11 cellular contexts compared by ENCODE assay signal in genomic region chr13:41613984-41614581, GRCh38.
DNase-seq lines count a peak whose midpoint lies in the region; ATAC-seq and TF ChIP-seq lines count a peak whose summit lies in the region.
"Had no signal": no experiment of that assay in that cellular context is flagged by ENCODE, and none has a peak within 500 bp of the region (broad histone marks: within the 10 kb centered on the region; RNA-seq: fewer than 3 reads in every experiment).

No MANE protein-coding gene starts in this region.

- no peaks in the 10 kb centered on the region for H3K9me3 ChIP-seq in Caco-2

- no peaks in the 10 kb centered on the region for H3K9me3 Mint-ChIP-seq in Caco-2 (ENCODE audit: unreplicated experiment)
- H3K9me3 Mint-ChIP-seq in activated T-helper 17 cell treated with anti-CD3 and anti-CD28 coated beads, Interleukin-2, amount 50 U/mL, for 72 hours, result no peaks in the 10 kb centered on the region
- H3K9me3 Mint-ChIP-seq: CD4-positive, alpha-beta T cell had no signal

- H3K27me3 ChIP-seq in Caco-2 (replicated peaks; ENCODE audit: control insufficient read depth, insufficient read depth, low read length) (no peaks in the 10 kb centered on the region), brain microvascular endothelial cell (replicated peaks) (no peaks in the 10 kb centered on the region)

- POLR2A ChIA-PET in Caco-2 (lab: Charles Lee), result interaction anchor here (0.8 to 2.2 kb wide), 8 partner anchors 9 to 157 kb away, joined by 3 to 22 read pairs (median 3); partner anchors contain the start of gene RGCC

- H3K4me1 Mint-ChIP-seq in Caco-2 (ENCODE audit: low read depth, unreplicated experiment), result peaks cover 53% of the 10 kb centered on the region
- H3K4me1 Mint-ChIP-seq in activated T-helper 17 cell treated with anti-CD3 and anti-CD28 coated beads, Interleukin-2, amount 50 U/mL, for 72 hours, result no peaks in the 10 kb centered on the region

- no peak for TF ChIP-seq CTCF in Caco-2 (IDR thresholded peaks at IDR 0.05; ENCODE audit: insufficient read depth in 1 of 2, low read depth in 1 of 2, low read length in 1 of 2, severe bottlenecking in 1 of 2, unreplicated experiment in 1 of 2)
- TF ChIP-seq CTCF in brain microvascular endothelial cell (IDR thresholded peaks at IDR 0.05; ENCODE audit: low read depth, low read length, missing control alignments), result no peak

- H3K4me1 ChIP-seq in Caco-2, result peaks cover 70% of the 10 kb centered on the region

- H3K36me3 Mint-ChIP-seq in Caco-2 (ENCODE audit: insufficient read depth, unreplicated experiment), result peaks cover 31% of the 10 kb centered on the region
- peaks cover 54% of the 10 kb centered on the region for H3K36me3 Mint-ChIP-seq in activated T-helper 17 cell treated with anti-CD3 and anti-CD28 coated beads, Interleukin-2, amount 50 U/mL, for 72 hours (ENCODE audit: low read depth)

- H3K4me3 Mint-ChIP-seq in Caco-2 (ENCODE audit: unreplicated experiment), result peak overlapping the region; percentile 47
- H3K4me3 Mint-ChIP-seq in activated T-helper 17 cell treated with anti-CD3 and anti-CD28 coated beads, Interleukin-2, amount 50 U/mL, for 72 hours, result no peak overlapping the region
- H3K4me3 Mint-ChIP-seq: CD4-positive, alpha-beta T cell; T-cell had no signal

- intact Hi-C loops in Caco-2 (cut with micrococcal nuclease; ENCODE audit: unreplicated experiment) (loop anchor here (1.0 to 5.0 kb wide), 6 partner anchors 8 to 202 kb away; no protein-coding TSS in a partner anchor), left cardiac atrium (cut with DNase I) (no loop called here)

- CTCF ChIA-PET in Caco-2 (lab: Charles Lee), result interaction anchor here (0.6 to 1.3 kb wide), 5 partner anchors 9 to 478 kb away, joined by 3 to 6 read pairs (median 3); no protein-coding TSS in a partner anchor

- peak overlapping the region; percentile 84 for H3K27ac Mint-ChIP-seq in Caco-2 (ENCODE audit: unreplicated experiment)
- no peak overlapping the region for H3K27ac Mint-ChIP-seq in activated T-helper 17 cell treated with anti-CD3 and anti-CD28 coated beads, Interleukin-2, amount 50 U/mL, for 72 hours
- H3K27ac Mint-ChIP-seq: CD4-positive, alpha-beta T cell; T-cell had no signal

- H3K36me3 ChIP-seq in Caco-2 (ENCODE audit: control insufficient read depth, insufficient read depth, low read length) (peaks cover 5% of the 10 kb centered on the region; the same call in 1 of the 2 replicates), brain microvascular endothelial cell (replicated peaks) (no peaks in the 10 kb centered on the region)

- H3K27me3 Mint-ChIP-seq in Caco-2 (ENCODE audit: insufficient read depth, unreplicated experiment), result no peaks in the 10 kb centered on the region
- H3K27me3 Mint-ChIP-seq in activated T-helper 17 cell treated with anti-CD3 and anti-CD28 coated beads, Interleukin-2, amount 50 U/mL, for 72 hours, result no peaks in the 10 kb centered on the region
- H3K27me3 Mint-ChIP-seq: CD4-positive, alpha-beta T cell; T-cell had no signal

- no peak overlapping the region for H3K4me3 ChIP-seq in Caco-2 (ENCODE audit: low read depth, low read length)
- no peak overlapping the region for H3K4me3 ChIP-seq in brain microvascular endothelial cell (ENCODE audit: low read depth, low read length)

- ATAC-seq in left cardiac atrium, result peak; percentile 85 to 97
- no peak for ATAC-seq in activated T-helper 17 cell treated with anti-CD3 and anti-CD28 coated beads, Interleukin-2, amount 50 U/mL, for 72 hours (replicated peaks)
- no peak for ATAC-seq in HG03469 (IDR thresholded peaks at IDR 0.05; ENCODE audit: unreplicated experiment)
- ATAC-seq: T-cell had no signal

- BruUV-seq in Caco-2 (replicated peaks; lab: Mats Ljungman, UMichigan), result TSS peak; percentile 84

- DNase-seq in Caco-2 (peak; percentile 78 to 79), brain microvascular endothelial cell (peak; percentile 82), left cardiac atrium (peak; percentile 62), pulmonary artery endothelial cell (ENCODE audit: low read depth, low spot score) (peak; percentile 97), kidney glomerular epithelial cell (lab: John Stamatoyannopoulos, UW) (no peak), NCI-H187 (lab: John Stamatoyannopoulos, UW) (no peak)
- DNase-seq: CD4-positive, alpha-beta T cell; stimulated activated CD4-positive, alpha-beta T cell treated with anti-CD3 and anti-CD28 coated beads, Interleukin-4, amount 100 ng/mL, for 24 hours; T-cell had no signal

- in situ Hi-C loops in brain microvascular endothelial cell (cut with HindIII; ENCODE audit: low pct_ligation_motif_present, low sequenced_read_pairs), result no loop called here

- H3K27ac ChIP-seq in brain microvascular endothelial cell, result peak overlapping the region; percentile 71

Comparison
In these comparisons a context has a peak if more than half of its experiments do, and no peak if none do; other contexts are left out.
1. DNase-seq: peak in Caco-2 (2 of 2), brain microvascular endothelial cell (single experiment), left cardiac atrium (single experiment) and pulmonary artery endothelial cell (single experiment); none in kidney glomerular epithelial cell (single experiment) and NCI-H187 (0 of 2).
2. ATAC-seq: peak in left cardiac atrium (2 of 2); none in activated T-helper 17 cell treated with anti-CD3 and anti-CD28 coated beads, Interleukin-2, amount 50 U/mL, for 72 hours (single experiment) and HG03469 (single experiment).